9 cellular contexts compared by ENCODE assay signal in the genomic region with DNA sequence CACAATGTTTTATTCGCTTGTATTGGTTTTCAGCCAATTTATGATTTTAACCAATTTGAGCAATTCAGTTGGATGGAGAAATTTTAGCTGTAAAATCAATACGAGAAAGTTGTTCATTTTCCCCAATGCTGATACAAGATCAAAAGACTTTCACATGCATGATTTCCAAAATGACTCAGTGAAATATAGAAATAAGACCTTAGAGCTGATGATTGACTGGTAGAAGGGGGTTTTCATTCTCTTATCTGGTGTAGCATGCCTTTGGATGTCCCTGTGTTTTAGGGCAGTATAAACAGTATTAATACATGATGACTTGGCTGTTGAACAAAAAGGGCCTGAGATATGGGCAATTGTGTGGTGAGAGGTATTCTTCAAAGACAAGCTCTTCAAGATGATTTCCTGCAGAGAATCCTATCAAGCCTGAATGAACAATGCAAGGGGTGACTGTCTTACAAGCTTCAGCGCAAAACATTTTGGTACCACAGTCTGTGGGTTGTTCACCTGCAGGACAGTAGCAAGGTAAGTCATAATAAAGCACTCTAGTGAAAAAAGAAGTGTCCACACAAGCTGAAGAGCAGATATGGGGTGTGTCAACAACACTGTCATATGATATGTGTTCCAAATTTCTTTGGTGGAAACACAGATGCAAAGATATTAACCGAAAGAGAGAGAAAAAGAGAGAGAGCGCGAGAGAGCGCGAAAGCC.
DNase-seq lines count a peak whose midpoint lies in the region; ATAC-seq and TF ChIP-seq lines count a peak whose summit lies in the region.
"Had no signal": no experiment of that assay in that cellular context is flagged by ENCODE, and none has a peak within 500 bp of the region (broad histone marks: within the 10 kb centered on the region; RNA-seq: fewer than 3 reads in every experiment).

No MANE protein-coding gene starts in this region.

- peak overlapping the region; percentile 61 to 87 for H3K4me3 Mint-ChIP-seq in activated T-cell treated with anti-CD3 and anti-CD28 coated beads, Interleukin-2, amount 50 U/mL, for 72 hours
- peak overlapping the region; percentile 75 for H3K4me3 Mint-ChIP-seq in activated naive CD8-positive, alpha-beta T cell treated with anti-CD3 and anti-CD28 coated beads, Interleukin-2, amount 50 U/mL, for 24 hours
- peak overlapping the region; percentile 7 for H3K4me3 Mint-ChIP-seq in type B pancreatic cell

- DNase-seq in activated T-cell treated with anti-CD3 and anti-CD28 coated beads, Interleukin-2, amount 50 U/mL, for 72 hours, result no peak
- DNase-seq in activated T-cell treated with anti-CD3 and anti-CD28 coated beads for 4 hours (no peak), type B pancreatic cell (ENCODE audit: extremely low spot score, unreplicated experiment) (no peak), NCI-H2107 (lab: John Stamatoyannopoulos, UW) (no peak), heart right ventricle (no peak), SK-N-DZ (ENCODE audit: low spot score) (no peak)
- DNase-seq in activated naive CD8-positive, alpha-beta T cell treated with anti-CD3 and anti-CD28 coated beads, Interleukin-2, amount 50 U/mL, for 24 hours, result no peak

- TF ChIP-seq CTCF in type B pancreatic cell (conservative IDR thresholded peaks at IDR 0.05), result no peak
- TF ChIP-seq CTCF in heart right ventricle (IDR thresholded peaks at IDR 0.05), result no peak

- ATAC-seq in activated T-cell treated with anti-CD3 and anti-CD28 coated beads, Interleukin-2, amount 50 U/mL, for 72 hours (replicated peaks in 1 of 2), result peak; percentile 50 to 65
- ATAC-seq in HG03342 (IDR thresholded peaks at IDR 0.05; ENCODE audit: unreplicated experiment) (peak; percentile 40), heart right ventricle (no peak)
- ATAC-seq in activated naive CD8-positive, alpha-beta T cell treated with anti-CD3 and anti-CD28 coated beads, Interleukin-2, amount 50 U/mL, for 24 hours, result peak; percentile 48

- intact Hi-C loops in heart right ventricle (cut with DNase I), result loop anchor here in 1 of 10 donors (5.0 kb wide), 1 partner anchor 38 kb away; no protein-coding TSS in a partner anchor

- 74 to 77% methylated on average over 8 of the region's 8 CpGs for WGBS in heart right ventricle, 2 donors

- peaks cover 0 to 34% (median 16%) of the 10 kb centered on the region in 9 donors for H3K4me1 ChIP-seq in heart right ventricle

- peaks cover 0 to under 1% of the 10 kb centered on the region in 2 donors for H3K36me3 Mint-ChIP-seq in activated T-cell treated with anti-CD3 and anti-CD28 coated beads, Interleukin-2, amount 50 U/mL, for 72 hours (ENCODE audit: insufficient read depth in 2 of 2)
- H3K36me3 Mint-ChIP-seq in activated naive CD8-positive, alpha-beta T cell treated with anti-CD3 and anti-CD28 coated beads, Interleukin-2, amount 50 U/mL, for 24 hours (ENCODE audit: low read depth), result no peaks in the 10 kb centered on the region
- H3K36me3 Mint-ChIP-seq in type B pancreatic cell, result no peaks in the 10 kb centered on the region

- H3K36me3 ChIP-seq in heart right ventricle, result no peaks in the 10 kb centered on the region
- H3K36me3 ChIP-seq: cardiac muscle cell had no signal

- H3K4me1 Mint-ChIP-seq in activated T-cell treated with anti-CD3 and anti-CD28 coated beads, Interleukin-2, amount 50 U/mL, for 72 hours (ENCODE audit: low read depth), result peaks cover 54% of the 10 kb centered on the region
- H3K4me1 Mint-ChIP-seq in activated naive CD8-positive, alpha-beta T cell treated with anti-CD3 and anti-CD28 coated beads, Interleukin-2, amount 50 U/mL, for 24 hours, result peaks cover 58% of the 10 kb centered on the region
- peaks cover 22% of the 10 kb centered on the region for H3K4me1 Mint-ChIP-seq in type B pancreatic cell (ENCODE audit: unreplicated experiment)

- H3K27me3 ChIP-seq in heart right ventricle, result no peaks in the 10 kb centered on the region
- H3K27me3 ChIP-seq: cardiac muscle cell had no signal

- H3K27me3 Mint-ChIP-seq in activated T-cell treated with anti-CD3 and anti-CD28 coated beads, Interleukin-2, amount 50 U/mL, for 72 hours (ENCODE audit: low read depth), result peaks cover 50% of the 10 kb centered on the region
- H3K27me3 Mint-ChIP-seq in activated naive CD8-positive, alpha-beta T cell treated with anti-CD3 and anti-CD28 coated beads, Interleukin-2, amount 50 U/mL, for 24 hours, result no peaks in the 10 kb centered on the region
- H3K27me3 Mint-ChIP-seq in type B pancreatic cell, result no peaks in the 10 kb centered on the region

- H3K4me3 ChIP-seq in heart right ventricle, result peak overlapping the region in 1 of 10 donors; percentile 12
- H3K4me3 ChIP-seq: cardiac muscle cell had no signal

- no peaks in the 10 kb centered on the region for H3K9me3 ChIP-seq in heart right ventricle

- H3K27ac ChIP-seq in heart right ventricle, result peak overlapping the region in 4 of 10 donors; percentile 8 to 56 (median 32)
- H3K27ac ChIP-seq: cardiac muscle cell had no signal

- peaks cover 0 to 4% of the 10 kb centered on the region in 2 donors for H3K9me3 Mint-ChIP-seq in activated T-cell treated with anti-CD3 and anti-CD28 coated beads, Interleukin-2, amount 50 U/mL, for 72 hours
- H3K9me3 Mint-ChIP-seq in activated naive CD8-positive, alpha-beta T cell treated with anti-CD3 and anti-CD28 coated beads, Interleukin-2, amount 50 U/mL, for 24 hours, result peaks cover 5% of the 10 kb centered on the region
- peaks cover 10% of the 10 kb centered on the region for H3K9me3 Mint-ChIP-seq in type B pancreatic cell

- peak overlapping the region; percentile 51 for H3K27ac Mint-ChIP-seq in activated T-cell treated with anti-CD3 and anti-CD28 coated beads, Interleukin-2, amount 50 U/mL, for 72 hours
- H3K27ac Mint-ChIP-seq in activated naive CD8-positive, alpha-beta T cell treated with anti-CD3 and anti-CD28 coated beads, Interleukin-2, amount 50 U/mL, for 24 hours, result peak overlapping the region; percentile 86
- H3K27ac Mint-ChIP-seq in type B pancreatic cell, result peak overlapping the region; percentile 83

Comparison
In these comparisons a context has a peak if more than half of its experiments do, and no peak if none do; other contexts are left out.
1. ATAC-seq: peak in activated T-cell treated with anti-CD3 and anti-CD28 coated beads, Interleukin-2, amount 50 U/mL, for 72 hours (2 of 2), HG03342 (single experiment) and activated naive CD8-positive, alpha-beta T cell treated with anti-CD3 and anti-CD28 coated beads, Interleukin-2, amount 50 U/mL, for 24 hours (single experiment); none in heart right ventricle (0 of 8).
2. H3K4me3 Mint-ChIP-seq: peak in every context shown above with its lines; median percentile 75 in activated naive CD8-positive, alpha-beta T cell treated with anti-CD3 and anti-CD28 coated beads, Interleukin-2, amount 50 U/mL, for 24 hours; 74 in activated T-cell treated with anti-CD3 and anti-CD28 coated beads, Interleukin-2, amount 50 U/mL, for 72 hours; 7 in type B pancreatic cell.
3. Peak in every context shown above with its lines, with median percentiles within 50 percentile points of each other: H3K27ac Mint-ChIP-seq.